ENCODE assay signal across 8 cellular contexts in the genomic region with DNA sequence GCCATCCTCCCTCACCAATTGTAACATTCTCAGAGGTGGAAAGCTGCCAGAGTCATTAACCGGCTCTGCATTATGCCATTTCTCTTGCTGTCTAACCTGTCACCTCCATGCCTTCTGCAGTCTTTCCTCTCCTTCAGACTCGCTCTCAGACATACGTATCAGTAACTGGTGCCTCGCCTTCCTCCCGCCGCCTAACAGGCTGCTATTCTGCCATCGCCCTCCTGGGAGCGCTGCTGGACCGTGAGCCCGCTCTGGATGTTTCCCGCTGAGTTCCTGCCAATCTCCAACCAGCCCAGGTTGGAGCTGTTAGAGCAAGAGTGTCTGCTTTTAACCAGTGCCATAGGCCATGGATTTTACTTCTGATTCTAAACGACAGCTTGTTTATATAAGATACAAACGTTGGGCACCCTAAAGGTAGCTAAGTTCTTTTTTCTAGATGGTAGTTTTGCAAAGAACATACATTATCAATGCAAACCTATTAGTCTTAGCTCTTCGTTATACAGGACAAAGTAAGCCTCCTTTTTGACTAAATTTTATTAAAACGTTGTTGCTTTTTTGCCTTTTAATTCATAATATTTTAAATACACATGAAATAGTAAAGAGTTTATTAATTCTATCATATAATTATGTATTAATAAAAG. TPM values are rescaled to one million over a fixed set of nuclear protein-coding genes. Genes with fewer than 3 reads are reported as not detected.
DNase-seq lines count a peak whose midpoint lies in the region; ATAC-seq, FAIRE-seq and TF ChIP-seq lines count a peak whose summit lies in the region.

No MANE protein-coding gene starts in this region.

- H3K36me3 ChIP-seq in osteoblast (ENCODE audit: insufficient read depth, low read length), result no peaks in the 10 kb centered on the region
- H3K36me3 ChIP-seq in tibial nerve, result no peaks in the 10 kb centered on the region

- H3K27ac ChIP-seq in RWPE1 (no peak overlapping the region), foreskin keratinocyte (no peak overlapping the region), osteoblast (ENCODE audit: low read depth, low read length) (no peak overlapping the region), tibial nerve (no peak overlapping the region)

- TF ChIP-seq POLR2A in tibial nerve (IDR thresholded peaks at IDR 0.05), result no peak

- H3K27me3 ChIP-seq in foreskin keratinocyte (peaks cover 3% of the 10 kb centered on the region), osteoblast (ENCODE audit: insufficient read depth, low read length) (no peaks in the 10 kb centered on the region), tibial nerve (no peaks in the 10 kb centered on the region)

- DNase-seq in D721Med (ENCODE audit: insufficient read length, low spot score) (peak; percentile 25), RWPE1 (ENCODE audit: low spot score) (peak; percentile 65), foreskin keratinocyte (peak; percentile 19 to 55), osteoblast (ENCODE audit: insufficient read length, low spot score, missing footprints) (peak; percentile 46), tibial nerve (ENCODE audit: low spot score in 2 of 2) (peak; percentile 20 to 38)
- peak; percentile 24 for DNase-seq in activated T-helper 9 cell treated with anti-CD3 and anti-CD28 coated beads, Interleukin-2, amount 50 U/mL, for 16 hours (ENCODE audit: low read depth)

- no peaks in the 10 kb centered on the region for H3K4me1 ChIP-seq in foreskin keratinocyte
- H3K4me1 ChIP-seq in osteoblast (ENCODE audit: insufficient read depth, low read length), result peaks cover 22% of the 10 kb centered on the region
- H3K4me1 ChIP-seq in tibial nerve, result peaks cover 0 to 3% (median 0%) of the 10 kb centered on the region in 4 donors

- POLR2A ChIA-PET in RWPE1 (lab: Yijun Ruan, JAX; ENCODE audit: low non-redundant PET), result no interaction called here

- CTCF ChIA-PET in RWPE1 (lab: Yijun Ruan, JAX), result interaction anchor here (0.5 to 2.7 kb wide), 20 partner anchors 10 to 698 kb away, joined by 3 to 39 read pairs (median 3); no protein-coding TSS in a partner anchor

- TF ChIP-seq CTCF in D721Med (IDR thresholded peaks at IDR 0.05; ENCODE audit: insufficient read depth, missing control alignments) (peak; percentile 98), RWPE1 (conservative IDR thresholded peaks at IDR 0.05; ENCODE audit: low read depth) (peak; percentile 97), foreskin keratinocyte (conservative IDR thresholded peaks at IDR 0.05) (peak; percentile 97), osteoblast (IDR thresholded peaks at IDR 0.05; ENCODE audit: extremely low read depth, low read depth, low read length) (peak; percentile 99), tibial nerve (IDR thresholded peaks at IDR 0.05) (peak; percentile 61 to 78 (median 64))

- H3K4me2 ChIP-seq in osteoblast (ENCODE audit: insufficient read depth, low read length), result peak overlapping the region; percentile 77

- no peak for FAIRE-seq in D721Med (lab: Jason Lieb, UNC)

- H3K79me2 ChIP-seq in osteoblast (ENCODE audit: insufficient read depth, low read length), result no peaks in the 10 kb centered on the region

- H3K9me3 ChIP-seq in osteoblast (ENCODE audit: low read depth, low read length), result no peaks in the 10 kb centered on the region
- no peaks in the 10 kb centered on the region for H3K9me3 ChIP-seq in tibial nerve

- H3K4me3 ChIP-seq in osteoblast (ENCODE audit: insufficient read depth, low read length) (peak overlapping the region; percentile 53), tibial nerve (no peak overlapping the region)

- WGBS in tibial nerve, 2 donors, result 17 to 24% methylated on average over 15 of the region's 15 CpGs

- no peaks in the 10 kb centered on the region for H4K20me1 ChIP-seq in osteoblast (ENCODE audit: insufficient read depth, low read length)

- ATAC-seq in GM21381 (IDR thresholded peaks at IDR 0.05; ENCODE audit: unreplicated experiment) (peak; percentile 96), HG03575 (IDR thresholded peaks at IDR 0.05; ENCODE audit: extremely low read depth, insufficient number of reproducible peaks, low FRiP score, unreplicated experiment) (peak; percentile 93), foreskin keratinocyte (peak; percentile 98)

- H2AFZ ChIP-seq in osteoblast (ENCODE audit: low read length), result peak overlapping the region; percentile 95

- TF ChIP-seq EP300 in tibial nerve (IDR thresholded peaks at IDR 0.05), result no peak

RNA-seq across cellular contexts. Expression of a gene that starts 59.5 kb away (rescaled TPM):
- 10.1 and 14.2 TPM in 2 replicates for total RNA-seq in foreskin keratinocyte
- polyA plus RNA-seq in foreskin keratinocyte, result 4.3 and 7.7 TPM in 2 replicates
- total RNA-seq in osteoblast, result 5.4 and 7.4 TPM in 2 replicates
- not detected for total RNA-seq in tibial nerve
